ENCODE assay signal across 8 cellular contexts in genomic region chr7:87599336-87599735, GRCh38. TPM values are rescaled to one million over a fixed set of nuclear protein-coding genes. Genes with fewer than 3 reads are reported as not detected.
A peak's percentile ranks its signal among the peaks of the same experiment; 100 is the strongest.
DNase-seq lines count a peak whose midpoint lies in the region; ATAC-seq and TF ChIP-seq lines count a peak whose summit lies in the region.
"Had no signal": no experiment of that assay in that cellular context is flagged by ENCODE, and none has a peak within 500 bp of the region (broad histone marks: within the 10 kb centered on the region; RNA-seq: fewer than 3 reads in every experiment).

No MANE protein-coding gene starts in this region.

- no peak overlapping the region for H2AFZ ChIP-seq in smooth muscle cell (ENCODE audit: low read depth)

- H3K36me3 ChIP-seq in smooth muscle cell (ENCODE audit: low read depth) (no peaks in the 10 kb centered on the region), MG63 (no peaks in the 10 kb centered on the region)

- H3K27ac ChIP-seq in smooth muscle cell (ENCODE audit: low read depth), result no peak overlapping the region

- ATAC-seq in HG02981 (IDR thresholded peaks at IDR 0.05; ENCODE audit: unreplicated experiment), result peak; percentile 97

- H3K79me2 ChIP-seq in smooth muscle cell (ENCODE audit: low read depth), result no peaks in the 10 kb centered on the region

- no peak for TF ChIP-seq CTCF in smooth muscle cell (IDR thresholded peaks at IDR 0.05; ENCODE audit: borderline replicate concordance, insufficient read depth, poor library complexity, severe bottlenecking)

- no peak overlapping the region for H3K9ac ChIP-seq in smooth muscle cell (ENCODE audit: low read depth)

- no peaks in the 10 kb centered on the region for H3F3A ChIP-seq in smooth muscle cell (ENCODE audit: low read depth)

- H3K9me3 ChIP-seq in smooth muscle cell (replicated peaks; ENCODE audit: low read depth), result no peaks in the 10 kb centered on the region
- H3K9me3 ChIP-seq in MG63, result no peaks in the 10 kb centered on the region

- peak; percentile 43 for DNase-seq in GM19238 (ENCODE audit: insufficient read length, low spot score)
- peak; percentile 64 for DNase-seq in RPMI8226
- DNase-seq in activated naive CD4-positive, alpha-beta T cell treated with anti-CD3 and anti-CD28 coated beads, Interleukin-2, amount 50 U/mL, for 16 hours, result peak; percentile 18
- DNase-seq in smooth muscle cell (lab: John Stamatoyannopoulos, UW; ENCODE audit: unreplicated experiment), result no peak
- DNase-seq in NCI-H446 (lab: John Stamatoyannopoulos, UW), result no peak
- DNase-seq in MG63, result no peak

- H3K4me1 ChIP-seq in smooth muscle cell (ENCODE audit: low read depth), result peaks cover 13% of the 10 kb centered on the region

- WGBS in smooth muscle cell (ENCODE audit: low lambda C conversion rate), result 64% methylated on average over 10 of the region's 10 CpGs

- H3K4me3 ChIP-seq in smooth muscle cell (peak overlapping the region; percentile 56), MG63 (no peak overlapping the region; the same call in 1 of the 2 replicates)

- H3K27me3 ChIP-seq in smooth muscle cell (ENCODE audit: low read depth) (peaks cover 69% of the 10 kb centered on the region), MG63 (no peaks in the 10 kb centered on the region; the same call in 1 of the 2 replicates)

- peak overlapping the region; percentile 98 for H3K4me2 ChIP-seq in smooth muscle cell

- no peaks in the 10 kb centered on the region for H4K20me1 ChIP-seq in smooth muscle cell (ENCODE audit: low read depth)

RNA-seq across cellular contexts. Expression of gene ABCB1, which starts 1.3 kb away (rescaled TPM):
- 1.1 and 10.0 TPM in 2 replicates for total RNA-seq in smooth muscle cell
- polyA plus RNA-seq in smooth muscle cell, result 1.4 and 1.9 TPM in 2 replicates
- 0.59 and 0.81 TPM in 2 replicates for total RNA-seq in MG63 (2014; rRNA removed; shearing (Covaris generic); ENCODE audit: low replicate concordance)

RNA-seq across cellular contexts. Expression of gene RUNDC3B, which starts 28.9 kb away (rescaled TPM):
- 0.04 and 3.2 TPM in 2 replicates for total RNA-seq in smooth muscle cell
- 0.06 and 0.26 TPM in 2 replicates for polyA plus RNA-seq in smooth muscle cell
- 1.6 and 2.8 TPM in 2 replicates for total RNA-seq in MG63 (2014; rRNA removed; shearing (Covaris generic); ENCODE audit: low replicate concordance)
- total RNA-seq: glomerular endothelial cell had no signal

Comparison
In these comparisons a context has a peak if more than half of its experiments do, and no peak if none do; other contexts are left out.
1. DNase-seq: peak in GM19238 (single experiment), RPMI8226 (single experiment) and activated naive CD4-positive, alpha-beta T cell treated with anti-CD3 and anti-CD28 coated beads, Interleukin-2, amount 50 U/mL, for 16 hours (single experiment); none in smooth muscle cell (single experiment), NCI-H446 (0 of 2) and MG63 (single experiment).